Comparison of ENCODE assay signal across 8 cellular contexts in genomic region chr18:56185126-56185525, GRCh38.
"Had no signal": no experiment of that assay in that cellular context is flagged by ENCODE, and none has a peak within 500 bp of the region (broad histone marks: within the 10 kb centered on the region; RNA-seq: fewer than 3 reads in every experiment).

No MANE protein-coding gene starts in this region.

- H3K27ac Mint-ChIP-seq: GM23338, H9, HFFc6 had no signal

- ATAC-seq: GM23338, HCT116 had no signal

- H3K4me3 Mint-ChIP-seq: GM23338, H9, HFFc6 had no signal

- H3K4me1 Mint-ChIP-seq: GM23338 had no signal

- DNase-seq: GM23248, GOT3, H7, H9, HCEC 1CT, HFFc6 had no signal

- H3K9me3 Mint-ChIP-seq: HFFc6 had no signal
